16 cellular contexts compared by ENCODE assay signal in the genomic region with DNA sequence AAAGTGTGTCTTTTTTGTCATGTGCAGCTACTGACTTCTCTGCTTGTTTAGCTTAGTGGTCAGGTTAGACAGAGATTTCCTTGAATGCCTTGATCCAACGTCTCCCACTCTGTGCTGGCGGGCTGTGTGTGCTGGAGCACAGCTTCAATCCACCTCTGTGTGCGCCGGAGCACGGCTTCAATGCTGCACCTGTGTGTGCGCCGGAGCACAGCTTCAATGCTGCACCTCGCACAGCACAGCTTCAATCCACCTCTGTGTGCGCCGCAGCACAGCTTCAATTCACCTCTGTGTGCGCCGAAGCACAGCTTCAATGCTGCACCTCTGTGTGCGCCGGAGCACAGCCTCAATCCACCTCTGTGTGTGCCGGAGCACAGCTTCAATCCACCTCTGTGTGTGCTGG.
A peak's percentile ranks its signal among the peaks of the same experiment; 100 is the strongest.
DNase-seq lines count a peak whose midpoint lies in the region; ATAC-seq and TF ChIP-seq lines count a peak whose summit lies in the region.
"Had no signal": no experiment of that assay in that cellular context is flagged by ENCODE, and none has a peak within 500 bp of the region (broad histone marks: within the 10 kb centered on the region; RNA-seq: fewer than 3 reads in every experiment).

No MANE protein-coding gene starts in this region.

- no peak for ATAC-seq in Right ventricle myocardium inferior
- ATAC-seq in WTC11, result no peak
- no peak for ATAC-seq in memory B cell (ENCODE audit: low read depth)
- no peak for ATAC-seq in activated CD4-positive, alpha-beta T cell treated with anti-CD3 and anti-CD28 coated beads for 36 hours

- H3K36me3 Mint-ChIP-seq in WTC11 (peaks cover 2% of the 10 kb centered on the region; the same call in 1 of the 2 replicates), memory B cell (no peaks in the 10 kb centered on the region)
- no peaks in the 10 kb centered on the region for H3K36me3 Mint-ChIP-seq in activated CD4-positive, alpha-beta T cell treated with anti-CD3 and anti-CD28 coated beads for 36 hours (ENCODE audit: low read depth)

- peak overlapping the region; percentile 73 to 84 (median 75) for H3K27ac ChIP-seq in thyroid gland
- H3K27ac ChIP-seq: SJCRH30 had no signal

- peaks cover 35 to 50% of the 10 kb centered on the region in 2 donors for H3K4me1 ChIP-seq in thyroid gland
- H3K4me1 ChIP-seq: SJCRH30 had no signal

- DNase-seq in Right ventricle myocardium inferior (ENCODE audit: missing footprints) (peak; percentile 17), cardiac septum (ENCODE audit: low spot score) (no peak), WTC11 (ENCODE audit: low spot score) (peak; percentile 9), memory B cell (ENCODE audit: low spot score in 2 of 2) (no peak), thyroid gland (peak; percentile 75 to 76), NCI-H1092 treated with DMSO at 0.1 percent for 48 hours (lab: John Stamatoyannopoulos, UW) (no peak)
- no peak for DNase-seq in activated CD4-positive, alpha-beta T cell treated with anti-CD3 and anti-CD28 coated beads for 36 hours
- DNase-seq in stimulated activated CD4-positive, alpha-beta T cell treated with anti-CD3 and anti-CD28 coated beads, Interleukin-2, amount 100 ng/mL, for 48 hours, result no peak
- DNase-seq: C1 segment of cervical spinal cord; H7; KG1; NCI-H2227 treated with DMSO at 0.1 percent for 48 hours; NCI-H526 treated with DMSO at 0.1 percent for 48 hours; NK-92 treated with Interleukin-12 subunit alpha and Interleukin-12 subunit beta, amount 100 ng/mL, for 24 hours; RPMI8226; SJCRH30 had no signal

- no peak for TF ChIP-seq POLR2A in thyroid gland (IDR thresholded peaks at IDR 0.05)

- WGBS in thyroid gland, 2 donors, result 31 to 81% methylated on average over 5 to 7 of the region's 15 CpGs

- TF ChIP-seq CTCF in WTC11 (IDR thresholded peaks at IDR 0.05) (no peak), thyroid gland (IDR thresholded peaks at IDR 0.05) (no peak)

- H3K27me3 ChIP-seq in thyroid gland, result no peaks in the 10 kb centered on the region
- H3K27me3 ChIP-seq: SJCRH30 had no signal

- H3K4me1 Mint-ChIP-seq in WTC11, result peaks cover 4% of the 10 kb centered on the region; the same call in 1 of the 2 replicates
- peaks cover 10% of the 10 kb centered on the region for H3K4me1 Mint-ChIP-seq in memory B cell
- no peaks in the 10 kb centered on the region for H3K4me1 Mint-ChIP-seq in activated CD4-positive, alpha-beta T cell treated with anti-CD3 and anti-CD28 coated beads for 36 hours

- POLR2A ChIA-PET in WTC11 (lab: Charles Lee), result no interaction called here
- POLR2A ChIA-PET in activated CD4-positive, alpha-beta T cell treated with anti-CD3 and anti-CD28 coated beads for 36 hours (lab: Charles Lee), result no interaction called here

- intact Hi-C loops in Right ventricle myocardium inferior (cut with DNase I), result no loop called here
- intact Hi-C loops in cardiac septum (cut with DNase I), result no loop called here
- intact Hi-C loops in thyroid gland (cut with DNase I), result no loop called here
- intact Hi-C loops in activated CD4-positive, alpha-beta T cell treated with anti-CD3 and anti-CD28 coated beads for 36 hours (cut with DNase I, micrococcal nuclease), result no loop called here

- no peak overlapping the region for H3K4me3 ChIP-seq in thyroid gland (replicated peaks in 1 of 3)
- H3K4me3 ChIP-seq: SJCRH30 had no signal

- CTCF ChIA-PET in WTC11 (lab: Charles Lee), result interaction anchor here (0.6 to 2.0 kb wide), 3 partner anchors 18 to 364 kb away, joined by 3 to 7 read pairs (median 4); no protein-coding TSS in a partner anchor
- CTCF ChIA-PET in activated CD4-positive, alpha-beta T cell treated with anti-CD3 and anti-CD28 coated beads for 36 hours (lab: Charles Lee), result no interaction called here

- H3K27ac Mint-ChIP-seq in WTC11 (peak overlapping the region; percentile 3; the same call in 1 of the 2 replicates), memory B cell (no peak overlapping the region)
- no peak overlapping the region for H3K27ac Mint-ChIP-seq in activated CD4-positive, alpha-beta T cell treated with anti-CD3 and anti-CD28 coated beads for 36 hours

- no peaks in the 10 kb centered on the region for H3K9me3 ChIP-seq in thyroid gland
- H3K9me3 ChIP-seq: SJCRH30 had no signal

- H3K36me3 ChIP-seq in thyroid gland, result no peaks in the 10 kb centered on the region
- H3K36me3 ChIP-seq: SJCRH30 had no signal

- H3K4me3 Mint-ChIP-seq in WTC11 (no peak overlapping the region), memory B cell (peak overlapping the region; percentile 27)
- H3K4me3 Mint-ChIP-seq in activated CD4-positive, alpha-beta T cell treated with anti-CD3 and anti-CD28 coated beads for 36 hours, result no peak overlapping the region

- H3K9me3 Mint-ChIP-seq in WTC11 (peaks cover 8% of the 10 kb centered on the region; the same call in 1 of the 2 replicates), memory B cell (no peaks in the 10 kb centered on the region)
- peaks cover 2% of the 10 kb centered on the region for H3K9me3 Mint-ChIP-seq in activated CD4-positive, alpha-beta T cell treated with anti-CD3 and anti-CD28 coated beads for 36 hours (ENCODE audit: low read depth)

- H3K27me3 Mint-ChIP-seq in WTC11 (ENCODE audit: low read depth) (no peaks in the 10 kb centered on the region), memory B cell (peaks cover 19% of the 10 kb centered on the region)
- H3K27me3 Mint-ChIP-seq in activated CD4-positive, alpha-beta T cell treated with anti-CD3 and anti-CD28 coated beads for 36 hours, result peaks cover 12% of the 10 kb centered on the region

TF ChIP-seq in WTC11, 78 proteins besides CTCF, POLR2A, EP300 and RAD21 (continues in another document):
- TF ChIP-seq GRHL2 (CRISPR knock-in tag; IDR thresholded peaks at IDR 0.05; ENCODE audit: insufficient replicate concordance, severe bottlenecking) (no peak), ZNF423 (CRISPR knock-in tag; IDR thresholded peaks at IDR 0.05) (no peak), GTF2I (CRISPR knock-in tag; conservative IDR thresholded peaks at IDR 0.05) (no peak), RELA (CRISPR knock-in tag; IDR thresholded peaks at IDR 0.05; ENCODE audit: borderline replicate concordance) (no peak), SMAD4 (CRISPR knock-in tag; IDR thresholded peaks at IDR 0.05) (no peak), ZNF263 (CRISPR knock-in tag; IDR thresholded peaks at IDR 0.05; ENCODE audit: low read depth) (no peak), ZNF317 (CRISPR knock-in tag; IDR thresholded peaks at IDR 0.05; ENCODE audit: borderline replicate concordance, low read depth) (no peak), GABPB1 (CRISPR knock-in tag; IDR thresholded peaks at IDR 0.05) (no peak), TEAD1 (CRISPR knock-in tag; IDR thresholded peaks at IDR 0.05) (no peak), NR2C2 (CRISPR knock-in tag; IDR thresholded peaks at IDR 0.05) (no peak), ZNF232 (CRISPR knock-in tag; IDR thresholded peaks at IDR 0.05) (no peak), NR1H2 (CRISPR knock-in tag; IDR thresholded peaks at IDR 0.05) (no peak), OVOL2 (CRISPR knock-in tag; IDR thresholded peaks at IDR 0.05; ENCODE audit: borderline replicate concordance) (no peak)
- TF ChIP-seq, protein P1, sequence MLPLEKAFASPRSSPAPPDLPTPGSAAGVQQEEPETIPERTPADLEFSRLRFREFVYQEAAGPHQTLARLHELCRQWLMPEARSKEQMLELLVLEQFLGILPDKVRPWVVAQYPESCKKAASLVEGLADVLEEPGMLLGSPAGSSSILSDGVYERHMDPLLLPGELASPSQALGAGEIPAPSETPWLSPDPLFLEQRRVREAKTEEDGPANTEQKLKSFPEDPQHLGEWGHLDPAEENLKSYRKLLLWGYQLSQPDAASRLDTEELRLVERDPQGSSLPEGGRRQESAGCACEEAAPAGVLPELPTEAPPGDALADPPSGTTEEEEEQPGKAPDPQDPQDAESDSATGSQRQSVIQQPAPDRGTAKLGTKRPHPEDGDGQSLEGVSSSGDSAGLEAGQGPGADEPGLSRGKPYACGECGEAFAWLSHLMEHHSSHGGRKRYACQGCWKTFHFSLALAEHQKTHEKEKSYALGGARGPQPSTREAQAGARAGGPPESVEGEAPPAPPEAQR (CRISPR knock-in tag; IDR thresholded peaks at IDR 0.05), result no peak
- TF ChIP-seq, protein P2, sequence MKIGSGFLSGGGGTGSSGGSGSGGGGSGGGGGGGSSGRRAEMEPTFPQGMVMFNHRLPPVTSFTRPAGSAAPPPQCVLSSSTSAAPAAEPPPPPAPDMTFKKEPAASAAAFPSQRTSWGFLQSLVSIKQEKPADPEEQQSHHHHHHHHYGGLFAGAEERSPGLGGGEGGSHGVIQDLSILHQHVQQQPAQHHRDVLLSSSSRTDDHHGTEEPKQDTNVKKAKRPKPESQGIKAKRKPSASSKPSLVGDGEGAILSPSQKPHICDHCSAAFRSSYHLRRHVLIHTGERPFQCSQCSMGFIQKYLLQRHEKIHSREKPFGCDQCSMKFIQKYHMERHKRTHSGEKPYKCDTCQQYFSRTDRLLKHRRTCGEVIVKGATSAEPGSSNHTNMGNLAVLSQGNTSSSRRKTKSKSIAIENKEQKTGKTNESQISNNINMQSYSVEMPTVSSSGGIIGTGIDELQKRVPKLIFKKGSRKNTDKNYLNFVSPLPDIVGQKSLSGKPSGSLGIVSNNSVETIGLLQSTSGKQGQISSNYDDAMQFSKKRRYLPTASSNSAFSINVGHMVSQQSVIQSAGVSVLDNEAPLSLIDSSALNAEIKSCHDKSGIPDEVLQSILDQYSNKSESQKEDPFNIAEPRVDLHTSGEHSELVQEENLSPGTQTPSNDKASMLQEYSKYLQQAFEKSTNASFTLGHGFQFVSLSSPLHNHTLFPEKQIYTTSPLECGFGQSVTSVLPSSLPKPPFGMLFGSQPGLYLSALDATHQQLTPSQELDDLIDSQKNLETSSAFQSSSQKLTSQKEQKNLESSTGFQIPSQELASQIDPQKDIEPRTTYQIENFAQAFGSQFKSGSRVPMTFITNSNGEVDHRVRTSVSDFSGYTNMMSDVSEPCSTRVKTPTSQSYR (CRISPR knock-in tag; IDR thresholded peaks at IDR 0.05), result no peak
- TF ChIP-seq, protein P3, sequence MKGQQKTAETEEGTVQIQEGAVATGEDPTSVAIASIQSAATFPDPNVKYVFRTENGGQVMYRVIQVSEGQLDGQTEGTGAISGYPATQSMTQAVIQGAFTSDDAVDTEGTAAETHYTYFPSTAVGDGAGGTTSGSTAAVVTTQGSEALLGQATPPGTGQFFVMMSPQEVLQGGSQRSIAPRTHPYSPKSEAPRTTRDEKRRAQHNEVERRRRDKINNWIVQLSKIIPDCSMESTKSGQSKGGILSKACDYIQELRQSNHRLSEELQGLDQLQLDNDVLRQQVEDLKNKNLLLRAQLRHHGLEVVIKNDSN (CRISPR knock-in tag; IDR thresholded peaks at IDR 0.05), result no peak
- TF ChIP-seq, protein P4, sequence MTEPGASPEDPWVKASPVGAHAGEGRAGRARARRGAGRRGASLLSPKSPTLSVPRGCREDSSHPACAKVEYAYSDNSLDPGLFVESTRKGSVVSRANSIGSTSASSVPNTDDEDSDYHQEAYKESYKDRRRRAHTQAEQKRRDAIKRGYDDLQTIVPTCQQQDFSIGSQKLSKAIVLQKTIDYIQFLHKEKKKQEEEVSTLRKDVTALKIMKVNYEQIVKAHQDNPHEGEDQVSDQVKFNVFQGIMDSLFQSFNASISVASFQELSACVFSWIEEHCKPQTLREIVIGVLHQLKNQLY (CRISPR knock-in tag; IDR thresholded peaks at IDR 0.05), result no peak

Comparison
In these comparisons a context has a peak if more than half of its experiments do, and no peak if none do; other contexts are left out.
1. DNase-seq: peak in Right ventricle myocardium inferior (single experiment), WTC11 (single experiment) and thyroid gland (2 of 2); none in cardiac septum (single experiment), memory B cell (0 of 2), NCI-H1092 treated with DMSO at 0.1 percent for 48 hours (single experiment), activated CD4-positive, alpha-beta T cell treated with anti-CD3 and anti-CD28 coated beads for 36 hours (single experiment) and stimulated activated CD4-positive, alpha-beta T cell treated with anti-CD3 and anti-CD28 coated beads, Interleukin-2, amount 100 ng/mL, for 48 hours (0 of 2).